8 cellular contexts compared by ENCODE assay signal in genomic region chr2:27489498-27490397, GRCh38. TPM values are rescaled to one million over a fixed set of nuclear protein-coding genes. Genes with fewer than 3 reads are reported as not detected.
DNase-seq lines count a peak whose midpoint lies in the region; ATAC-seq and TF ChIP-seq lines count a peak whose summit lies in the region.

Gene IFT172, minus strand, starts transcription at chr2:27489743. Its CDS starts 90 bp downstream, at chr2:27489653.

- H3K4me1 Mint-ChIP-seq in activated naive CD8-positive, alpha-beta T cell treated with anti-CD3 and anti-CD28 coated beads, Interleukin-2, amount 50 U/mL, for 24 hours: peaks cover 25% of the 10 kb centered on the region

- ATAC-seq in HG02763 (IDR thresholded peaks at IDR 0.05; ENCODE audit: unreplicated experiment) (peak; percentile 90), Right ventricle myocardium superior (ENCODE audit: poor library complexity) (peak; percentile 99)
- ATAC-seq in activated naive CD8-positive, alpha-beta T cell treated with anti-CD3 and anti-CD28 coated beads, Interleukin-2, amount 50 U/mL, for 24 hours: peak; percentile 96

- H3K36me3 ChIP-seq in ovary (no peaks in the 10 kb centered on the region), thymus (ENCODE audit: control insufficient read depth, insufficient read depth) (no peaks in the 10 kb centered on the region)

- peak; percentile 98 for DNase-seq in NCI-H1417 treated with DMSO at 0.1 percent for 48 hours (lab: John Stamatoyannopoulos, UW)
- peak; percentile 100 for DNase-seq in SW 1271 (lab: John Stamatoyannopoulos, UW)
- peak; percentile 99 for DNase-seq in activated naive CD8-positive, alpha-beta T cell treated with anti-CD3 and anti-CD28 coated beads, Interleukin-2, amount 50 U/mL, for 24 hours
- peak; percentile 99 for DNase-seq in Right ventricle myocardium superior
- peak; percentile 96 to 99 (median 98) for DNase-seq in ovary

- WGBS in ovary, 3 donors: 4 to 7% (median 6%) methylated on average over 43 of the region's 43 CpGs
- 10% methylated on average over 43 of the region's 43 CpGs for WGBS in thymus

- H3K27ac ChIP-seq in ovary: peak within 1 kb of the TSS; percentile 55 to 77
- H3K27ac ChIP-seq in thymus (ENCODE audit: low read depth): peak within 1 kb of the TSS; percentile 64

- TF ChIP-seq CTCF in GM12875 (IDR thresholded peaks at IDR 0.05; ENCODE audit: borderline replicate concordance, insufficient read depth, low read depth, low read length): no peak
- TF ChIP-seq CTCF in ovary (IDR thresholded peaks at IDR 0.05): no peak

- H3K9me3 ChIP-seq in ovary (no peaks in the 10 kb centered on the region), thymus (ENCODE audit: control insufficient read depth) (no peaks in the 10 kb centered on the region)

- no peaks in the 10 kb centered on the region for H3K9me3 Mint-ChIP-seq in activated naive CD8-positive, alpha-beta T cell treated with anti-CD3 and anti-CD28 coated beads, Interleukin-2, amount 50 U/mL, for 24 hours

- no peak for TF ChIP-seq EP300 in ovary (IDR thresholded peaks at IDR 0.05)

- peaks cover 20% of the 10 kb centered on the region for H3K27me3 Mint-ChIP-seq in activated naive CD8-positive, alpha-beta T cell treated with anti-CD3 and anti-CD28 coated beads, Interleukin-2, amount 50 U/mL, for 24 hours

- H3K4me1 ChIP-seq in ovary (ENCODE audit: insufficient read depth) (peaks cover 5% of the 10 kb centered on the region), thymus (ENCODE audit: control insufficient read depth, insufficient read depth, low read length) (peaks cover 12% of the 10 kb centered on the region)

- no peaks in the 10 kb centered on the region for H3K36me3 Mint-ChIP-seq in activated naive CD8-positive, alpha-beta T cell treated with anti-CD3 and anti-CD28 coated beads, Interleukin-2, amount 50 U/mL, for 24 hours (ENCODE audit: low read depth)

- no peaks in the 10 kb centered on the region for H3K27me3 ChIP-seq in ovary
- peaks cover 16% of the 10 kb centered on the region for H3K27me3 ChIP-seq in thymus (ENCODE audit: control insufficient read depth, insufficient read depth)

- intact Hi-C loops in Right ventricle myocardium superior (cut with DNase I) (loop anchor here (5.0 to 10.0 kb wide), 2 partner anchors 57 to 135 kb away; partner anchors contain the start of genes CCDC121 and GPN1), ovary (cut with DNase I) (loop anchor here in 1 of 4 donors (10.0 kb wide), 1 partner anchor 95 kb away; the partner anchor contains the start of gene ZNF512)

- peak within 1 kb of the TSS; percentile 87 for H3K4me3 Mint-ChIP-seq in activated naive CD8-positive, alpha-beta T cell treated with anti-CD3 and anti-CD28 coated beads, Interleukin-2, amount 50 U/mL, for 24 hours

- H3K4me3 ChIP-seq in GM12875 (ENCODE audit: low read depth, low read length) (peak within 1 kb of the TSS; percentile 49), ovary (peak within 1 kb of the TSS; percentile 67), thymus (ENCODE audit: low read length) (peak within 1 kb of the TSS; percentile 54)

- TF ChIP-seq POLR2A in ovary (IDR thresholded peaks at IDR 0.05): peak; percentile 79

- H3K27ac Mint-ChIP-seq in activated naive CD8-positive, alpha-beta T cell treated with anti-CD3 and anti-CD28 coated beads, Interleukin-2, amount 50 U/mL, for 24 hours: peak within 1 kb of the TSS; percentile 86

RNA-seq across cellular contexts. Expression of gene IFT172, which starts in this region (rescaled TPM):
- 20.3 TPM for total RNA-seq in Right ventricle myocardium superior
- 10 to 100 TPM; 37.0 to 52.1 (median 43.9) TPM for total RNA-seq in ovary
- polyA plus RNA-seq in ovary: 10 to 100 TPM; 23.9 to 28.9 TPM
- 34.2 TPM for polyA plus RNA-seq in thymus

Comparison
In these comparisons a context has a peak if more than half of its experiments do, and no peak if none do; other contexts are left out.
1. Peak in every context shown above with its lines: DNase-seq, ATAC-seq, H3K4me3 ChIP-seq and H3K27ac ChIP-seq.